Comparison of ENCODE assay signal across 8 cellular contexts in genomic region chr3:137946341-137946973, GRCh38.
A peak's percentile ranks its signal among the peaks of the same experiment; 100 is the strongest.
DNase-seq lines count a peak whose midpoint lies in the region; ATAC-seq and TF ChIP-seq lines count a peak whose summit lies in the region.

No MANE protein-coding gene starts in this region.

- H4K20me1 ChIP-seq in SK-N-SH (ENCODE audit: insufficient read depth) (no peaks in the 10 kb centered on the region), hepatocyte (ENCODE audit: insufficient read depth, poor library complexity, severe bottlenecking) (no peaks in the 10 kb centered on the region)

- no peaks in the 10 kb centered on the region for H3K4me1 Mint-ChIP-seq in CD4-positive, alpha-beta T cell (ENCODE audit: low read depth)

- 0% methylated on average over 7 of the region's 7 CpGs for WGBS in SK-N-SH (ENCODE audit: low lambda C conversion rate)
- 3% methylated on average over 7 of the region's 7 CpGs for WGBS in hepatocyte (ENCODE audit: low lambda C conversion rate, missing lambda C conversion rate)

- no peaks in the 10 kb centered on the region for H3K36me3 Mint-ChIP-seq in CD4-positive, alpha-beta T cell (ENCODE audit: low read depth)

- H3K4me2 ChIP-seq in SK-N-SH = no peak overlapping the region
- H3K4me2 ChIP-seq in hepatocyte = peak overlapping the region; percentile 55

- H2AFZ ChIP-seq in SK-N-SH (ENCODE audit: low read depth) (no peak overlapping the region), hepatocyte (peak overlapping the region; percentile 11)

- H3K27ac ChIP-seq in CD4-positive, alpha-beta T cell (ENCODE audit: low read depth, low read length) = no peak overlapping the region
- H3K27ac ChIP-seq in SK-N-SH (ENCODE audit: low read depth in 2 of 2, low read length in 1 of 2) = no peak overlapping the region
- no peak overlapping the region for H3K27ac ChIP-seq in hepatocyte

- no peaks in the 10 kb centered on the region for H3F3A ChIP-seq in SK-N-SH (replicated peaks; ENCODE audit: insufficient read depth)

- H3K79me2 ChIP-seq in SK-N-SH (ENCODE audit: insufficient read depth) (no peaks in the 10 kb centered on the region), hepatocyte (no peaks in the 10 kb centered on the region)

- CTCF ChIA-PET in CD4-positive, alpha-beta T cell (lab: Charles Lee) = no interaction called here
- CTCF ChIA-PET in SK-N-SH (lab: Yijun Ruan, JAX) = interaction anchor here (0.6 to 6.5 kb wide), 30 partner anchors 10 to 1551 kb away, joined by 3 to 70 read pairs (median 4); no protein-coding TSS in a partner anchor

- no peak overlapping the region for H3K4me3 Mint-ChIP-seq in CD4-positive, alpha-beta T cell

- no peaks in the 10 kb centered on the region for H3K9me3 ChIP-seq in CD4-positive, alpha-beta T cell (ENCODE audit: control insufficient read depth, low read length)
- no peaks in the 10 kb centered on the region for H3K9me3 ChIP-seq in SK-N-SH
- H3K9me3 ChIP-seq in hepatocyte (ENCODE audit: low read depth) = no peaks in the 10 kb centered on the region

- H3K27ac Mint-ChIP-seq in CD4-positive, alpha-beta T cell = no peak overlapping the region

- peak; percentile 49 for ATAC-seq in CD4-positive, alpha-beta T cell (ENCODE audit: poor library complexity)
- peak; percentile 67 for ATAC-seq in GM21381 (IDR thresholded peaks at IDR 0.05; ENCODE audit: unreplicated experiment)

- no peaks in the 10 kb centered on the region for H3K9me3 Mint-ChIP-seq in CD4-positive, alpha-beta T cell

- no peak overlapping the region for H3K9ac ChIP-seq in SK-N-SH

- H3K4me1 ChIP-seq in SK-N-SH (ENCODE audit: control insufficient read depth in 1 of 2, insufficient read depth in 2 of 2, low read depth in 1 of 2, low read length in 1 of 2) (no peaks in the 10 kb centered on the region), hepatocyte (ENCODE audit: insufficient read depth) (no peaks in the 10 kb centered on the region)

- intact Hi-C loops in CD4-positive, alpha-beta T cell (cut with DNase I, micrococcal nuclease) = loop anchor here (1.0 to 10.0 kb wide), 7 partner anchors 824 to 1872 kb away; no protein-coding TSS in a partner anchor

- peak; percentile 4 to 45 (median 14) for DNase-seq in CD4-positive, alpha-beta T cell
- DNase-seq in NCI-H1105 (lab: John Stamatoyannopoulos, UW) = peak; percentile 92
- DNase-seq in SK-N-SH = peak; percentile 59
- peak; percentile 66 for DNase-seq in amniotic epithelial cell (ENCODE audit: low read depth)
- peak; percentile 89 for DNase-seq in hepatocyte (ENCODE audit: low spot score)
- DNase-seq in stimulated activated CD4-positive, alpha-beta T cell treated with anti-CD3 and anti-CD28 coated beads, Interleukin-12 subunit alpha, Interleukin-12 subunit beta, amount 100 ng/mL, for 4 hours = peak; percentile 39
- DNase-seq in mesenteric fat pad (ENCODE audit: low spot score) = no peak

- H3K27me3 ChIP-seq in CD4-positive, alpha-beta T cell (ENCODE audit: control insufficient read depth, insufficient read depth, low read length) = no peaks in the 10 kb centered on the region
- H3K27me3 ChIP-seq in SK-N-SH (ENCODE audit: insufficient read depth) (no peaks in the 10 kb centered on the region), hepatocyte (no peaks in the 10 kb centered on the region)

- TF ChIP-seq CTCF in CD4-positive, alpha-beta T cell (IDR thresholded peaks at IDR 0.05) = peak; percentile 75
- TF ChIP-seq CTCF in SK-N-SH (IDR thresholded peaks at IDR 0.05) (peak; percentile 86), hepatocyte (IDR thresholded peaks at IDR 0.05; ENCODE audit: poor library complexity) (peak; percentile 82)

- TF ChIP-seq EP300 in SK-N-SH (IDR thresholded peaks at IDR 0.05; ENCODE audit: borderline replicate concordance in 1 of 2, low read depth in 1 of 2, low read length in 1 of 2) = no peak

- H3K9me2 ChIP-seq in SK-N-SH = no peaks in the 10 kb centered on the region
- H3K9me2 ChIP-seq in hepatocyte (replicated peaks; ENCODE audit: insufficient read depth) = no peaks in the 10 kb centered on the region

- H3K4me3 ChIP-seq in SK-N-SH (ENCODE audit: low read depth in 2 of 2, low read length in 1 of 2) (peak overlapping the region in 1 of 2 experiments; percentile 24; a peak in 1 of 4 replicates), hepatocyte (no peak overlapping the region)

- TF ChIP-seq RAD21 in SK-N-SH (IDR thresholded peaks at IDR 0.05; ENCODE audit: low read length) = peak; percentile 80

- H3K36me3 ChIP-seq in SK-N-SH (replicated peaks in 1 of 2; ENCODE audit: control insufficient read depth in 1 of 2, insufficient read depth in 2 of 2, low read length in 1 of 2) (no peaks in the 10 kb centered on the region), hepatocyte (replicated peaks; ENCODE audit: insufficient read depth, low read depth) (no peaks in the 10 kb centered on the region)

- POLR2A ChIA-PET in CD4-positive, alpha-beta T cell (lab: Charles Lee) = no interaction called here
- POLR2A ChIA-PET in SK-N-SH (lab: Yijun Ruan, JAX) = no interaction called here

- H3K27me3 Mint-ChIP-seq in CD4-positive, alpha-beta T cell = no peaks in the 10 kb centered on the region

TF ChIP-seq in SK-N-SH, 30 proteins besides CTCF, POLR2A, EP300 and RAD21:
- TF ChIP-seq SMC3 (IDR thresholded peaks at IDR 0.05; ENCODE audit: low read depth, low read length) (peak; percentile 66), SIN3A (IDR thresholded peaks at IDR 0.05; ENCODE audit: borderline replicate concordance, low read depth, low read length) (no peak)
